In genomic region chr2:127217470-127218325, GRCh38 we compare ENCODE assay signal across 8 cellular contexts. TPM values are rescaled to one million over a fixed set of nuclear protein-coding genes. Genes with fewer than 3 reads are reported as not detected.
DNase-seq lines count a peak whose midpoint lies in the region; ATAC-seq and TF ChIP-seq lines count a peak whose summit lies in the region.

No MANE protein-coding gene starts in this region.

- TF ChIP-seq CTCF in PC-9 (conservative IDR thresholded peaks at IDR 0.05) = no peak; the same call in 1 of the 2 replicates

- ATAC-seq in GM18858 (IDR thresholded peaks at IDR 0.05; ENCODE audit: unreplicated experiment) (no peak), GM21825 (IDR thresholded peaks at IDR 0.05; ENCODE audit: unreplicated experiment) (no peak)

- H3K36me3 ChIP-seq in GM23248 (ENCODE audit: low read depth) (no peaks in the 10 kb centered on the region), PC-9 (ENCODE audit: low read depth) (peaks cover 7% of the 10 kb centered on the region; the same call in 1 of the 2 replicates), esophagus (ENCODE audit: control insufficient read depth in 2 of 2, insufficient read depth in 2 of 2, low read length in 1 of 2) (no peaks in the 10 kb centered on the region)

- POLR2A ChIA-PET in PC-9 (lab: Charles Lee; ENCODE audit: unreplicated experiment) = interaction anchor here (0.5 to 1.0 kb wide), 9 partner anchors 50 to 1071 kb away, joined by 3 to 21 read pairs (median 4); partner anchors contain the start of gene ERCC3

- peak overlapping the region; percentile 84 for H3K9ac ChIP-seq in GM23248

- no peak overlapping the region for H2AFZ ChIP-seq in GM23248
- 0 out of 2 replicates have a peak overlapping the region, but pooled peaks have one; percentile 77 for H2AFZ ChIP-seq in PC-9

- intact Hi-C loops in PC-9 (cut with micrococcal nuclease; ENCODE audit: unreplicated experiment) = loop anchor here (1.0 to 5.0 kb wide), 2 partner anchors 9 to 75 kb away; partner anchors contain the start of gene ERCC3

- H3F3A ChIP-seq in GM23248 (ENCODE audit: insufficient read depth) = no peaks in the 10 kb centered on the region
- peaks cover 56% of the 10 kb centered on the region for H3F3A ChIP-seq in PC-9 (ENCODE audit: insufficient read depth, low read depth)

- DNase-seq in GM23248 (peak; percentile 87), PC-9 (peak; percentile 92 to 100), renal cortical epithelial cell (ENCODE audit: low read depth) (peak; percentile 86), NCI-H82 treated with DMSO at 0.1 percent for 48 hours (lab: John Stamatoyannopoulos, UW; ENCODE audit: unreplicated experiment) (no peak)
- no peak for DNase-seq in stimulated activated CD4-positive, alpha-beta T cell treated with anti-CD3 and anti-CD28 coated beads, Interleukin-4, amount 100 ng/mL, for 4 hours

- 75 to 81% methylated on average over 14 of the region's 14 CpGs for WGBS in GM23248 (ENCODE audit: low coverage in 1 of 2, low lambda C conversion rate in 2 of 2, missing lambda C conversion rate in 2 of 2), 2 experiments
- 52 to 53% methylated on average over 14 of the region's 14 CpGs for WGBS in esophagus, 2 donors

- no peaks in the 10 kb centered on the region for H3K9me2 ChIP-seq in GM23248 (ENCODE audit: insufficient read depth)
- H3K9me2 ChIP-seq in PC-9 (ENCODE audit: insufficient read depth) = no peaks in the 10 kb centered on the region

- H3K4me3 ChIP-seq in GM23248 (peak overlapping the region; percentile 77; the same call in 1 of the 2 replicates), PC-9 (peak overlapping the region; percentile 79), esophagus (ENCODE audit: low read depth in 1 of 2, low read length in 2 of 2) (peak overlapping the region; percentile 7 to 74)

- TSS peak; percentile 79 for BruUV-seq in PC-9 (replicated peaks; lab: Mats Ljungman, UMichigan)

- in situ Hi-C loops in GM23248 (cut with MboI) = no loop called here

- H3K4me1 ChIP-seq in GM23248 (ENCODE audit: insufficient read depth) (peaks cover 10% of the 10 kb centered on the region; the same call in 1 of the 2 replicates), PC-9 (replicated peaks; ENCODE audit: insufficient read depth) (peaks cover 37% of the 10 kb centered on the region), esophagus (ENCODE audit: control insufficient read depth in 2 of 2, insufficient read depth in 2 of 2, low read length in 1 of 2) (peaks cover 0 to 4% of the 10 kb centered on the region in 2 donors)

- H3K9me3 ChIP-seq in GM23248 (ENCODE audit: low read depth) (no peaks in the 10 kb centered on the region), PC-9 (ENCODE audit: insufficient read depth, low read depth) (peaks cover 6% of the 10 kb centered on the region), esophagus (ENCODE audit: control insufficient read depth in 2 of 2, insufficient read depth in 1 of 2, low read depth in 1 of 2, low read length in 1 of 2) (no peaks in the 10 kb centered on the region)

- CTCF ChIA-PET in PC-9 (lab: Charles Lee) = interaction anchor here (0.5 to 1.2 kb wide), 3 partner anchors 9 to 76 kb away, joined by 3 to 7 read pairs (median 3); partner anchors contain the start of gene ERCC3

- H3K4me2 ChIP-seq in GM23248 (ENCODE audit: unreplicated experiment) (peak overlapping the region; percentile 93), PC-9 (peak overlapping the region; percentile 96)

- H3K79me2 ChIP-seq in GM23248 (ENCODE audit: insufficient read depth) (no peaks in the 10 kb centered on the region), PC-9 (ENCODE audit: low read depth) (peaks cover 69% of the 10 kb centered on the region)

- peak overlapping the region; percentile 71 for H3K27ac ChIP-seq in GM23248
- peak overlapping the region; percentile 97 for H3K27ac ChIP-seq in PC-9
- peak overlapping the region; percentile 86 to 91 for H3K27ac ChIP-seq in esophagus (ENCODE audit: low read depth in 2 of 2, low read length in 1 of 2)

- H3K27me3 ChIP-seq in GM23248 (replicated peaks; ENCODE audit: insufficient read depth) (no peaks in the 10 kb centered on the region), PC-9 (ENCODE audit: insufficient read depth, low read depth) (no peaks in the 10 kb centered on the region), esophagus (ENCODE audit: control insufficient read depth in 1 of 2, insufficient read depth in 2 of 2, low read length in 2 of 2) (peaks cover 0 to 4% of the 10 kb centered on the region in 2 donors)

- H4K20me1 ChIP-seq in GM23248 (ENCODE audit: insufficient read depth) (no peaks in the 10 kb centered on the region), PC-9 (ENCODE audit: insufficient read depth) (no peaks in the 10 kb centered on the region)

RNA-seq across cellular contexts. Expression of gene CYP27C1, which starts 2.4 kb away (rescaled TPM):
- total RNA-seq in GM23248 (2014; rRNA removed; shearing (Covaris generic)) = 0.13 and 0.65 TPM in 2 replicates
- 0.70 and 0.73 TPM in 2 replicates for polyA plus RNA-seq in GM23248 (2016; fragmentation: Nextera tagmentation; extraction: Ambion mirVana)
- 0.94 and 1.6 TPM in 2 replicates for total RNA-seq in PC-9 (2021)
- 1 to 10 TPM in 1 of 2 donors, under 1 TPM in 1; 0.80 to 1.4 TPM for polyA plus RNA-seq in esophagus
- total RNA-seq in renal cortical epithelial cell = 1.5 and 1.7 TPM in 2 replicates

Comparison
In these comparisons a context has a peak if more than half of its experiments do, and no peak if none do; other contexts are left out.
1. DNase-seq: peak in GM23248 (single experiment), PC-9 (2 of 2) and renal cortical epithelial cell (single experiment); none in NCI-H82 treated with DMSO at 0.1 percent for 48 hours (single experiment) and stimulated activated CD4-positive, alpha-beta T cell treated with anti-CD3 and anti-CD28 coated beads, Interleukin-4, amount 100 ng/mL, for 4 hours (0 of 2).
2. Peak in every context shown above with its lines, with median percentiles within 50 percentile points of each other: H3K27ac ChIP-seq and H3K4me3 ChIP-seq.